ENCODE assay signal across 22 cellular contexts in the genomic region with DNA sequence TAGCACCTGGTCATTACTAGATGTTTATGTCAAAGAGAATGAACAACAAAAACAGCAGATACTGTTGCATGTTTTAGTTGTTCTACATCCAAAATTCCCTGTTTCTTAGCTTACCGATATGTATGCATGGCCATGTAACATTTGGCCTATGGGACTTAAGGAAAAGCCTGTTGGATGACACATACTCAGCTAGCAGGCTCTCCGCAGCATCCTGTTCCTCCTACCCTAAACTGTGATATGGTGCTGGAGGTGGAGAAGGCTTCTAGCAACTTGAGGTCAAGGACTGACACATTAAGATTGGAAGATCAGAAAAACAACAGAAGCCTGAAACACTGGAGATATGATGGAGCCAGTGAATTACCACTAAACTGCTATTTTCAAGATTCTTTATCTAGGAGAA.
"Had no signal": no experiment of that assay in that cellular context is flagged by ENCODE, and none has a peak within 500 bp of the region (broad histone marks: within the 10 kb centered on the region; RNA-seq: fewer than 3 reads in every experiment).

No MANE protein-coding gene starts in this region.

- H3K27me3 Mint-ChIP-seq: stimulated activated naive B cell treated with anti-CD40 and anti-IgM and Interleukin-4, amounts not matched to agents 10 μg/mL and 1 μg/mL and 100 μg/mL, for 72 hours; stimulated activated naive CD8-positive, alpha-beta T cell treated with anti-CD3 and anti-CD28 coated beads, Interleukin-15, amount 100 ng/mL, for 72 hours had no signal

- ATAC-seq: left colon; left ventricle myocardium superior; natural killer cell; psoas muscle; right lobe of liver; stimulated activated naive B cell treated with anti-CD40 and anti-IgM and Interleukin-4, amounts not matched to agents 10 μg/mL and 1 μg/mL and 100 μg/mL, for 72 hours; stimulated activated naive CD8-positive, alpha-beta T cell treated with anti-CD3 and anti-CD28 coated beads, Interleukin-15, amount 100 ng/mL, for 72 hours; upper lobe of right lung had no signal

- H3K4me3 ChIP-seq: colonic mucosa, lung, psoas muscle, right lobe of liver, spleen, testis, tibial nerve, upper lobe of right lung, vagina had no signal

- H3K36me3 Mint-ChIP-seq: natural killer cell; stimulated activated naive B cell treated with anti-CD40 and anti-IgM and Interleukin-4, amounts not matched to agents 10 μg/mL and 1 μg/mL and 100 μg/mL, for 72 hours had no signal

- H3K9me3 Mint-ChIP-seq: stimulated activated naive B cell treated with anti-CD40 and anti-IgM and Interleukin-4, amounts not matched to agents 10 μg/mL and 1 μg/mL and 100 μg/mL, for 72 hours; stimulated activated naive CD8-positive, alpha-beta T cell treated with anti-CD3 and anti-CD28 coated beads, Interleukin-15, amount 100 ng/mL, for 72 hours had no signal

- H3K27me3 ChIP-seq: colonic mucosa, right lobe of liver, spleen, testis, tibial nerve, upper lobe of right lung, vagina had no signal

- H3K4me1 ChIP-seq: colonic mucosa, psoas muscle, right lobe of liver, spleen, testis, tibial nerve, upper lobe of right lung, vagina had no signal

- H3K27ac ChIP-seq: colonic mucosa, psoas muscle, right lobe of liver, spleen, testis, tibial nerve, upper lobe of right lung, vagina had no signal

- H3K9me3 ChIP-seq: colonic mucosa, psoas muscle, right lobe of liver, spleen, testis, tibial nerve, upper lobe of right lung, vagina had no signal

- DNase-seq: colonic mucosa; dermis blood vessel endothelial cell; foreskin melanocyte; head of caudate nucleus; hypothalamus; left colon; left ventricle myocardium superior; natural killer cell; psoas muscle; retina; right lobe of liver; spleen; stimulated activated CD4-positive, alpha-beta T cell treated with anti-CD3 and anti-CD28 coated beads, Interleukin-15, amount 100 ng/mL, for 24 hours; stimulated activated CD4-positive, alpha-beta T cell treated with anti-CD3 and anti-CD28 coated beads, Interleukin-1b, Interleukin-23, amount 100 ng/mL, for 48 hours; stimulated activated CD4-positive, alpha-beta T cell treated with anti-CD3 and anti-CD28 coated beads, Interleukin-4, amount 100 ng/mL, for 4 hours; stimulated activated naive B cell treated with anti-CD40 and anti-IgM and Interleukin-4, amounts not matched to agents 10 μg/mL and 1 μg/mL and 100 μg/mL, for 72 hours; stimulated activated naive CD8-positive, alpha-beta T cell treated with anti-CD3 and anti-CD28 coated beads, Interleukin-15, amount 100 ng/mL, for 72 hours; testis; upper lobe of right lung had no signal

- H3K27ac Mint-ChIP-seq: natural killer cell; stimulated activated naive B cell treated with anti-CD40 and anti-IgM and Interleukin-4, amounts not matched to agents 10 μg/mL and 1 μg/mL and 100 μg/mL, for 72 hours; stimulated activated naive CD8-positive, alpha-beta T cell treated with anti-CD3 and anti-CD28 coated beads, Interleukin-15, amount 100 ng/mL, for 72 hours had no signal

- H3K4me1 Mint-ChIP-seq: natural killer cell; stimulated activated naive B cell treated with anti-CD40 and anti-IgM and Interleukin-4, amounts not matched to agents 10 μg/mL and 1 μg/mL and 100 μg/mL, for 72 hours; stimulated activated naive CD8-positive, alpha-beta T cell treated with anti-CD3 and anti-CD28 coated beads, Interleukin-15, amount 100 ng/mL, for 72 hours had no signal

- H3K4me3 Mint-ChIP-seq: natural killer cell; stimulated activated naive B cell treated with anti-CD40 and anti-IgM and Interleukin-4, amounts not matched to agents 10 μg/mL and 1 μg/mL and 100 μg/mL, for 72 hours; stimulated activated naive CD8-positive, alpha-beta T cell treated with anti-CD3 and anti-CD28 coated beads, Interleukin-15, amount 100 ng/mL, for 72 hours had no signal

- H3K36me3 ChIP-seq: colonic mucosa, right lobe of liver, spleen, tibial nerve, upper lobe of right lung, vagina had no signal
